In genomic region chr16:51365715-51366114, GRCh38 we compare ENCODE assay signal across 30 cellular contexts.
"Had no signal": no experiment of that assay in that cellular context is flagged by ENCODE, and none has a peak within 500 bp of the region (broad histone marks: within the 10 kb centered on the region; RNA-seq: fewer than 3 reads in every experiment).

No MANE protein-coding gene starts in this region.

- H3K9me3 ChIP-seq: neutrophil, ovary, psoas muscle, suprapubic skin, testis, tibial artery, transverse colon, upper lobe of right lung, uterus had no signal

- H2AFZ ChIP-seq: parathyroid adenoma had no signal

- H3K4me1 ChIP-seq: parathyroid adenoma, psoas muscle, spleen, suprapubic skin, testis, tibial artery, transverse colon, upper lobe of right lung, uterus had no signal

- H3K79me2 ChIP-seq: parathyroid adenoma had no signal

- ATAC-seq: naive thymus-derived CD8-positive, alpha-beta T cell; natural killer cell treated with Interleukin-12 subunit alpha and Interleukin-12 subunit beta and Interleukin-15 and Interleukin-18, amount 100 ng/mL, for 72 hours; psoas muscle; right cardiac atrium; sciatic nerve; stimulated activated memory B cell treated with anti-CD40 and anti-IgM and Interleukin-4, amounts not matched to agents 10 μg/mL and 1 μg/mL and 100 μg/mL, for 72 hours; stimulated activated naive CD8-positive, alpha-beta T cell treated with anti-CD3 and anti-CD28 coated beads, Interleukin-15, amount 100 ng/mL, for 72 hours; stimulated activated naive CD8-positive, alpha-beta T cell treated with anti-CD3 and anti-CD28 coated beads, Interleukin-15, Interleukin-2, amounts not matched to agents 100 U/mL and 50 U/mL, for 24 hours; upper lobe of right lung had no signal

- DNase-seq: naive thymus-derived CD8-positive, alpha-beta T cell; nephron progenitor cell; nucleus accumbens; ovary; posterior cingulate gyrus; psoas muscle; right cardiac atrium; spleen; stimulated activated CD4-positive, alpha-beta T cell treated with anti-CD3 and anti-CD28 coated beads, Interleukin-12 subunit alpha, Interleukin-12 subunit beta, amount 100 ng/mL, for 4 hours; stimulated activated CD4-positive, alpha-beta T cell treated with anti-CD3 and anti-CD28 coated beads, Interleukin-1b, Interleukin-23, amount 100 ng/mL, for 48 hours; stimulated activated CD4-positive, alpha-beta T cell treated with anti-CD3 and anti-CD28 coated beads, Interleukin-4, amount 100 ng/mL, for 1 hour; stimulated activated CD4-positive, alpha-beta T cell treated with anti-CD3 and anti-CD28 coated beads, Interleukin-4, amount 100 ng/mL, for 4 hours; stimulated activated CD8-positive, alpha-beta memory T cell treated with anti-CD3 and anti-CD28 coated beads, Interleukin-4, amount 100 ng/mL, for 48 hours; stimulated activated naive CD4-positive, alpha-beta T cell; stimulated activated naive CD8-positive, alpha-beta T cell treated with anti-CD3 and anti-CD28 coated beads, Interleukin-15, amount 100 ng/mL, for 72 hours; stimulated activated naive CD8-positive, alpha-beta T cell treated with anti-CD3 and anti-CD28 coated beads, Interleukin-15, Interleukin-2, amounts not matched to agents 100 U/mL and 50 U/mL, for 24 hours; substantia nigra; testis; tibial artery; transverse colon; upper lobe of right lung; uterus had no signal

- H3K27ac ChIP-seq: neutrophil, ovary, parathyroid adenoma, psoas muscle, skin epidermis, spleen, suprapubic skin, testis, tibial artery, transverse colon, upper lobe of right lung, uterus had no signal

- H3K4me2 ChIP-seq: smooth muscle cell had no signal

- H3K27me3 ChIP-seq: neutrophil, ovary, spleen, suprapubic skin, testis, tibial artery, transverse colon, upper lobe of right lung, uterus had no signal

- H3K9ac ChIP-seq: parathyroid adenoma had no signal

- H3K4me3 ChIP-seq: ovary, psoas muscle, skin epidermis, smooth muscle cell, spleen, suprapubic skin, testis, tibial artery, transverse colon, upper lobe of right lung, uterus had no signal

- H3K36me3 ChIP-seq: neutrophil, ovary, spleen, suprapubic skin, tibial artery, transverse colon, upper lobe of right lung, uterus had no signal
